Comparison of ENCODE assay signal across 14 cellular contexts in the genomic region with DNA sequence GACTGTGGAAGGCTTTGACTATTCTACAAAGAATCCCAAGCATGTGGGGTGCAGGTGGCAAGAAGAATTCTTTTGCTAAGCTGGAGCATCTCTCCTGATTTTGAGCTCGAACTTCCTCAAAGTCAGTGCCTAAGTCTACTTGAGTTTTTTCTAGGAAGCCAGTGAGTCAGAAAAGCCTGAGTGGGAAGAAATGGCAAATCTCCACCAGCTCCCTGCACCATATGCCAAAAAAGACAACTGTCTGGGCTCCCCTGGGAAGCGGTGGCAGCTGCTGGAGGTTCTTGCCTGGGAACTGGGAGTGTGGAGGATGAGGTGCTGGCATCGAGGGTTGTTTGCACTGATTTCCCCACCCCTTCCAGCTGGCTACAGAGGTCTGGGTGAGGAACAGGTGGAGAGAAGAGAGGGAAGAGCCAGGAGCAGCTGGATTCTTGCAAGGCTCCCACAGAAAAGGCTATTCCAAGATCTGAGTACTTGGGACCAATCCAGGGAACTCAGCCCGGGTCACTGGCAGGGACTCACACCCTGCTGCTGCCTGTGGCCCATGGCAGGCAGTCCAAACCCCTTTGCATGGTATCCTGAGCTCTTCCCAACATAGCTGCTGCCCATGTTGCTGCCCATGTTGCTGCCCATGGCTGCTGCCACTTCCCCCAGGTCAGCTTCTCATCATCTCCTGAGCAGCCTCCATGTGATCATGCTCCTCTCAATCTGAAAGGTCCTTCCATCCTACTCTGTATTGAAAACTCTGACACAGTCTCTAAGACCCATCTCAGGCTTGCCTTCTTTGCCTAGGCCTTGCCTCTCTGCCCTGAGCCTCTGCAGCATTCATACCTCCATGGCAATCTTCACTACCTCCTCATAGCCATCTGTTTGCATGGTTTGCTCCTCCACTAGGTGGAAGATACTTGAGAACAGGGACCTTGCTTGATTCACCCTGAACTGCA.
DNase-seq lines count a peak whose midpoint lies in the region; ATAC-seq and TF ChIP-seq lines count a peak whose summit lies in the region.
"Had no signal": no experiment of that assay in that cellular context is flagged by ENCODE, and none has a peak within 500 bp of the region (broad histone marks: within the 10 kb centered on the region; RNA-seq: fewer than 3 reads in every experiment).

No MANE protein-coding gene starts in this region.

- H3K4me2 ChIP-seq in neural progenitor cell, result no peak overlapping the region
- H3K4me2 ChIP-seq: smooth muscle cell had no signal

- H3K27me3 ChIP-seq in BE2C, result no peaks in the 10 kb centered on the region
- H3K27me3 ChIP-seq in neural progenitor cell, result no peaks in the 10 kb centered on the region

- H3K27me3 Mint-ChIP-seq in neural progenitor cell (ENCODE audit: insufficient read depth, low read depth), result peaks cover 7% of the 10 kb centered on the region

- H3F3A ChIP-seq in neural progenitor cell (ENCODE audit: low read depth), result no peaks in the 10 kb centered on the region

- H4K20me1 ChIP-seq in neural progenitor cell (ENCODE audit: low read depth), result no peaks in the 10 kb centered on the region

- ATAC-seq in HG03521 (IDR thresholded peaks at IDR 0.05; ENCODE audit: unreplicated experiment), result no peak
- no peak for ATAC-seq in HG02970 (IDR thresholded peaks at IDR 0.05; ENCODE audit: low FRiP score, unreplicated experiment)
- ATAC-seq: activated T-helper 17 cell treated with anti-CD3 and anti-CD28 coated beads, Interleukin-2, amount 50 U/mL, for 72 hours had no signal

- peaks cover 4% of the 10 kb centered on the region for H3K9me3 Mint-ChIP-seq in neural progenitor cell
- H3K9me3 Mint-ChIP-seq: activated T-helper 17 cell treated with anti-CD3 and anti-CD28 coated beads, Interleukin-2, amount 50 U/mL, for 72 hours had no signal

- no peak overlapping the region for H3K27ac ChIP-seq in neural progenitor cell
- no peak overlapping the region for H3K27ac ChIP-seq in coronary artery
- H3K27ac ChIP-seq: VCaP had no signal

- H3K36me3 ChIP-seq in BE2C (no peaks in the 10 kb centered on the region), neural progenitor cell (no peaks in the 10 kb centered on the region)

- no peak overlapping the region for H3K9ac ChIP-seq in neural progenitor cell

- H3K9me3 ChIP-seq in BE2C, result peaks cover 2% of the 10 kb centered on the region; the same call in 1 of the 2 replicates
- H3K9me3 ChIP-seq in neural progenitor cell (ENCODE audit: low read depth), result no peaks in the 10 kb centered on the region

- H3K4me3 Mint-ChIP-seq in neural progenitor cell, result no peak overlapping the region
- H3K4me3 Mint-ChIP-seq: activated T-helper 17 cell treated with anti-CD3 and anti-CD28 coated beads, Interleukin-2, amount 50 U/mL, for 72 hours; CD8-positive, alpha-beta memory T cell had no signal

- H3K27ac Mint-ChIP-seq in neural progenitor cell, result peak overlapping the region; percentile 4
- H3K27ac Mint-ChIP-seq: activated T-helper 17 cell treated with anti-CD3 and anti-CD28 coated beads, Interleukin-2, amount 50 U/mL, for 72 hours; CD8-positive, alpha-beta memory T cell had no signal

- TF ChIP-seq CTCF in BE2C (IDR thresholded peaks at IDR 0.05; ENCODE audit: low read depth, low read length), result no peak
- no peak for TF ChIP-seq CTCF in choroid plexus epithelial cell (conservative IDR thresholded peaks at IDR 0.05; ENCODE audit: low read depth, low read length)
- TF ChIP-seq CTCF in neural progenitor cell (IDR thresholded peaks at IDR 0.05), result no peak
- no peak for TF ChIP-seq CTCF in coronary artery (IDR thresholded peaks at IDR 0.05)

- no peaks in the 10 kb centered on the region for H3K79me2 ChIP-seq in neural progenitor cell (ENCODE audit: low read depth)

- H3K36me3 Mint-ChIP-seq in neural progenitor cell, result peaks cover 2% of the 10 kb centered on the region
- H3K36me3 Mint-ChIP-seq: CD8-positive, alpha-beta memory T cell had no signal

- DNase-seq in BE2C (peak; percentile 23), NCI-H1694 treated with DMSO at 0.1 percent for 48 hours (lab: John Stamatoyannopoulos, UW) (peak; percentile 96), choroid plexus epithelial cell (ENCODE audit: low read depth) (peak; percentile 19), neural progenitor cell (ENCODE audit: low spot score) (no peak), coronary artery (ENCODE audit: low spot score) (no peak), LoVo (ENCODE audit: low spot score) (no peak)
- DNase-seq: CD8-positive, alpha-beta memory T cell; NCI-H1417 treated with DMSO at 0.1 percent for 48 hours; RPMI8226 had no signal

- H3K4me1 Mint-ChIP-seq in neural progenitor cell, result peaks cover 8% of the 10 kb centered on the region
- H3K4me1 Mint-ChIP-seq: activated T-helper 17 cell treated with anti-CD3 and anti-CD28 coated beads, Interleukin-2, amount 50 U/mL, for 72 hours had no signal

- H3K4me1 ChIP-seq in BE2C (no peaks in the 10 kb centered on the region), neural progenitor cell (no peaks in the 10 kb centered on the region)

- H2AFZ ChIP-seq in neural progenitor cell (replicated peaks), result no peak overlapping the region

- H3K4me3 ChIP-seq in BE2C (ENCODE audit: low read depth, low read length), result no peak overlapping the region
- no peak overlapping the region for H3K4me3 ChIP-seq in choroid plexus epithelial cell (ENCODE audit: low read depth, low read length)
- no peak overlapping the region for H3K4me3 ChIP-seq in neural progenitor cell
- H3K4me3 ChIP-seq in coronary artery, result no peak overlapping the region
- H3K4me3 ChIP-seq: smooth muscle cell had no signal

Comparison
In these comparisons a context has a peak if more than half of its experiments do, and no peak if none do; other contexts are left out.
1. DNase-seq: peak in BE2C (single experiment), NCI-H1694 treated with DMSO at 0.1 percent for 48 hours (single experiment) and choroid plexus epithelial cell (single experiment); none in neural progenitor cell (single experiment), coronary artery (single experiment) and LoVo (single experiment).